ENCODE assay signal across 1 cellular context in the genomic region with DNA sequence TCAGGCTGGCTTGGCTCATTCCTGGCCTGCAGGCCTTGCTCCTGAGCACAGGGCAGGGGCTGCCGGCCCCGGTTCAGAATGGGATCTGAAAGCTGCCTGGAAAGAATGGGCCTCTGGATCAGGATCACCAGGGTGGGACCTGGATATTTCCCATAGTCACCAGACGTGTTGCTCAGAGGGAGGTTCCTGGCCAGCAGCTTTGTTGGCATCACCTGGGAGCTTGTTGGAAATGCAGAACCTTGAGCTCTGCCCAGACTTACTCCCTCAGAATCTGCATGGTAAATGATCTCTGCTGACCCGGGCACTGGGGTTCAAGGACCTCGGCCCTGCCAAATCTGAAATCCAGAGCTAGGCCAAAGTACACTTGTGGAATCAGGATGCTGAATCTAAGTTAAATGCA.
TF ChIP-seq lines count a peak whose summit lies in the region.

No MANE protein-coding gene starts in this region.

TF ChIP-seq in A549, 52 proteins besides CTCF, POLR2A, EP300 and RAD21:
- TF ChIP-seq EHF (CRISPR knock-in tag; IDR thresholded peaks at IDR 0.05) (no peak), SREBF2 (IDR thresholded peaks at IDR 0.05) (no peak), JUNB (IDR thresholded peaks at IDR 0.05) (no peak)
TF ChIP-seq in A549: peak in this region for 0.
